9 cellular contexts compared by ENCODE assay signal in genomic region chr4:87103691-87104187, GRCh38.
DNase-seq lines count a peak whose midpoint lies in the region; ATAC-seq, FAIRE-seq and TF ChIP-seq lines count a peak whose summit lies in the region.
"Had no signal": no experiment of that assay in that cellular context is flagged by ENCODE, and none has a peak within 500 bp of the region (broad histone marks: within the 10 kb centered on the region; RNA-seq: fewer than 3 reads in every experiment).

No MANE protein-coding gene starts in this region.

- H3K27ac ChIP-seq in A549 (peak overlapping the region in 1 of 2 experiments; percentile 74; a peak in 3 of 6 replicates), mucosa of rectum (ENCODE audit: low read depth in 2 of 2, low read length in 2 of 2) (peak overlapping the region; percentile 46 to 56)
- H3K27ac ChIP-seq: cardiac muscle cell had no signal

- H3K4me1 ChIP-seq in A549 = peaks cover 41% of the 10 kb centered on the region
- H3K4me1 ChIP-seq in mucosa of rectum (ENCODE audit: control insufficient read depth in 2 of 2, insufficient read depth in 2 of 2, low read length in 2 of 2) = peaks cover 4 to 34% of the 10 kb centered on the region in 2 donors

- TF ChIP-seq POLR2A in A549 (IDR thresholded peaks at IDR 0.05; ENCODE audit: low read length) (no peak), erythroblast (IDR thresholded peaks at IDR 0.05; ENCODE audit: low read length) (no peak)

- CTCF ChIA-PET in A549 (lab: Yijun Ruan, JAX) = interaction anchor here (2.4 kb wide), 1 partner anchor 10 kb away, joined by 9 read pairs; no protein-coding TSS in a partner anchor

- no peaks in the 10 kb centered on the region for H3K27me3 ChIP-seq in mucosa of rectum (ENCODE audit: control insufficient read depth in 2 of 2, insufficient read depth in 2 of 2, low read length in 2 of 2)
- H3K27me3 ChIP-seq: cardiac muscle cell had no signal

- no peak for TF ChIP-seq RAD21 in A549 (conservative IDR thresholded peaks at IDR 0.05 in 1 of 2, IDR thresholded peaks at IDR 0.05 in 1 of 2)

- H3K9me3 ChIP-seq in A549 = no peaks in the 10 kb centered on the region
- H3K9me3 ChIP-seq in mucosa of rectum (ENCODE audit: control insufficient read depth in 2 of 2, low read length in 2 of 2) = no peaks in the 10 kb centered on the region

- 51% methylated on average over 2 of the region's 2 CpGs for WGBS in A549 (ENCODE audit: missing lambda C conversion rate)

- POLR2A ChIA-PET in A549 (lab: Yijun Ruan, JAX) = interaction anchor here (0.6 kb wide), 1 partner anchor 114 kb away, joined by 3 read pairs; no protein-coding TSS in a partner anchor

- no peak overlapping the region for H3K4me3 ChIP-seq in A549
- no peak overlapping the region for H3K4me3 ChIP-seq in cardiac fibroblast (replicated peaks in 1 of 2; ENCODE audit: low read depth in 2 of 2, low read length in 2 of 2)
- H3K4me3 ChIP-seq in mucosa of rectum (ENCODE audit: low read length in 2 of 2) = no peak overlapping the region
- H3K4me3 ChIP-seq: cardiac muscle cell had no signal

- no peak for TF ChIP-seq CTCF in A549 (IDR thresholded peaks at IDR 0.05)
- no peak for TF ChIP-seq CTCF in cardiac fibroblast (IDR thresholded peaks at IDR 0.05; ENCODE audit: low read depth, low read length)

- intact Hi-C loops in head of caudate nucleus (cut with DNase I) = no loop called here

- no peak for FAIRE-seq in A549 (lab: Jason Lieb, UNC)

- DNase-seq in A549 (ENCODE audit: low read depth in 1 of 2, low spot score in 1 of 2) (no peak), cardiac fibroblast (ENCODE audit: low read depth in 2 of 2) (peak; percentile 87 to 88), GDM1 (lab: John Stamatoyannopoulos, UW) (no peak), head of caudate nucleus (no peak), AG08396 (ENCODE audit: low spot score) (no peak), erythroblast (lab: John Stamatoyannopoulos, UW) (no peak)

- ATAC-seq in A549 (no peak), HG02610 (IDR thresholded peaks at IDR 0.05; ENCODE audit: unreplicated experiment) (peak; percentile 51)

- peaks cover 12 to 24% of the 10 kb centered on the region in 2 donors for H3K36me3 ChIP-seq in mucosa of rectum (ENCODE audit: control insufficient read depth in 2 of 2, insufficient read depth in 2 of 2, low read length in 2 of 2)

- no peak for TF ChIP-seq EP300 in A549 (IDR thresholded peaks at IDR 0.05)

- H3K9ac ChIP-seq in mucosa of rectum (ENCODE audit: low read depth in 1 of 2, low read length in 2 of 2) = no peak overlapping the region

- H3K4me2 ChIP-seq in A549 = peak overlapping the region; percentile 15

TF ChIP-seq in A549, 52 proteins besides CTCF, POLR2A, EP300 and RAD21:
- TF ChIP-seq EHF (CRISPR knock-in tag; IDR thresholded peaks at IDR 0.05) = no peak
- no peak for TF ChIP-seq TFCP2L1 (CRISPR knock-in tag; IDR thresholded peaks at IDR 0.05)
- TF ChIP-seq SREBF2 (IDR thresholded peaks at IDR 0.05) = no peak
- TF ChIP-seq MYC (IDR thresholded peaks at IDR 0.05; ENCODE audit: borderline replicate concordance, low read length) = no peak
- TF ChIP-seq MAX (IDR thresholded peaks at IDR 0.05) = no peak
- no peak for TF ChIP-seq KDM1A (IDR thresholded peaks at IDR 0.05; ENCODE audit: low read depth)
- no peak for TF ChIP-seq BCL3 (IDR thresholded peaks at IDR 0.05)
- no peak for TF ChIP-seq CBX2 (IDR thresholded peaks at IDR 0.05; ENCODE audit: borderline replicate concordance, low read depth)
- no peak for TF ChIP-seq SMC3 (IDR thresholded peaks at IDR 0.05)
- TF ChIP-seq TP53 (CRISPR knock-in tag; IDR thresholded peaks at IDR 0.05) = no peak
- no peak for TF ChIP-seq HOXB13 (CRISPR knock-in tag; IDR thresholded peaks at IDR 0.05; ENCODE audit: low read depth)
- TF ChIP-seq RCOR1 (IDR thresholded peaks at IDR 0.05; ENCODE audit: low read depth, low read length) = no peak
- TF ChIP-seq NPAS2 (CRISPR knock-in tag; IDR thresholded peaks at IDR 0.05; ENCODE audit: borderline replicate concordance) = no peak
- no peak for TF ChIP-seq KDM5A (IDR thresholded peaks at IDR 0.05)
- TF ChIP-seq JUN (IDR thresholded peaks at IDR 0.05) = no peak
- TF ChIP-seq E2F6 (IDR thresholded peaks at IDR 0.05; ENCODE audit: borderline replicate concordance, low read depth) = no peak
- TF ChIP-seq ZNF302 (CRISPR knock-in tag; IDR thresholded peaks at IDR 0.05) = no peak
- no peak for TF ChIP-seq GATA3 (IDR thresholded peaks at IDR 0.05; ENCODE audit: borderline replicate concordance)
- TF ChIP-seq ZC3H11A (IDR thresholded peaks at IDR 0.05) = no peak

Comparison
In these comparisons a context has a peak if more than half of its experiments do, and no peak if none do; other contexts are left out.
1. DNase-seq: peak in cardiac fibroblast (2 of 2); none in A549 (0 of 2), GDM1 (single experiment), head of caudate nucleus (0 of 42), AG08396 (single experiment) and erythroblast (0 of 2).